1 cellular context compared by ENCODE assay signal in genomic region chr16:11298143-11298900, GRCh38.
TF ChIP-seq lines count a peak whose summit lies in the region.

No MANE protein-coding gene starts in this region.

TF ChIP-seq in K562, 482 proteins besides CTCF, POLR2A, EP300 and RAD21:
- TF ChIP-seq ZNF395 (CRISPR knock-in tag; IDR thresholded peaks at IDR 0.05) (0 out of 2 replicates have a peak, but pooled peaks have one; percentile 12), DLX4 (CRISPR knock-in tag; IDR thresholded peaks at IDR 0.05) (no peak), ZNF121 (CRISPR knock-in tag; conservative IDR thresholded peaks at IDR 0.05) (peak; percentile 50; the same call in 1 of the 2 replicates)
